Comparison of ENCODE assay signal across 11 cellular contexts in genomic region chr1:45953934-45954333, GRCh38.
A peak's percentile ranks its signal among the peaks of the same experiment; 100 is the strongest.
DNase-seq lines count a peak whose midpoint lies in the region; ATAC-seq and TF ChIP-seq lines count a peak whose summit lies in the region.
"Had no signal": no experiment of that assay in that cellular context is flagged by ENCODE, and none has a peak within 500 bp of the region (broad histone marks: within the 10 kb centered on the region; RNA-seq: fewer than 3 reads in every experiment).

No MANE protein-coding gene starts in this region.

- ATAC-seq in GM19397 (IDR thresholded peaks at IDR 0.05; ENCODE audit: unreplicated experiment) (no peak), HG03135 (IDR thresholded peaks at IDR 0.05; ENCODE audit: unreplicated experiment) (no peak)

- no peaks in the 10 kb centered on the region for H3K79me2 ChIP-seq in ACC112 (ENCODE audit: control insufficient read depth, insufficient read depth, low read length, unreplicated experiment)

- H3K27me3 Mint-ChIP-seq in mesothelial cell of epicardium (ENCODE audit: low read depth): no peaks in the 10 kb centered on the region
- H3K27me3 Mint-ChIP-seq: IgD-negative memory B cell had no signal

- peak; percentile 45 for DNase-seq in M059J (ENCODE audit: low read depth)
- DNase-seq in epithelial cell of proximal tubule (ENCODE audit: low read depth): no peak
- DNase-seq in mesothelial cell of epicardium (ENCODE audit: low spot score in 2 of 2, unreplicated experiment in 2 of 2): no peak
- no peak for DNase-seq in A172 (ENCODE audit: low spot score)
- DNase-seq in stimulated activated CD4-positive, alpha-beta T cell treated with anti-CD3 and anti-CD28 coated beads, Interleukin-1b, Interleukin-23, amount 100 ng/mL, for 48 hours: no peak
- DNase-seq: activated CD4-positive, alpha-beta T cell treated with anti-CD3 and anti-CD28 coated beads, Interleukin-2, amount 50 U/mL, for 4 hours; BE2C had no signal

- H3K4me3 Mint-ChIP-seq in mesothelial cell of epicardium: no peak overlapping the region
- H3K4me3 Mint-ChIP-seq: IgD-negative memory B cell had no signal

- H3K27me3 ChIP-seq in ACC112 (ENCODE audit: insufficient read depth, low read length): no peaks in the 10 kb centered on the region
- H3K27me3 ChIP-seq: BE2C had no signal

- H3K36me3 ChIP-seq in ACC112 (ENCODE audit: insufficient read depth, low read length): no peaks in the 10 kb centered on the region
- H3K36me3 ChIP-seq: BE2C had no signal

- peaks cover 20% of the 10 kb centered on the region for H3K4me1 Mint-ChIP-seq in mesothelial cell of epicardium

- no peak for TF ChIP-seq CTCF in epithelial cell of proximal tubule (conservative IDR thresholded peaks at IDR 0.05; ENCODE audit: low read depth, low read length)
- TF ChIP-seq CTCF in mesothelial cell of epicardium (IDR thresholded peaks at IDR 0.05; ENCODE audit: unreplicated experiment): no peak

- H3K9me3 Mint-ChIP-seq in mesothelial cell of epicardium: peaks cover 3% of the 10 kb centered on the region
- H3K9me3 Mint-ChIP-seq: IgD-negative memory B cell had no signal

- no peak overlapping the region for H2AFZ ChIP-seq in ACC112 (ENCODE audit: low read length, unreplicated experiment)

- H3K27ac Mint-ChIP-seq in mesothelial cell of epicardium: peak overlapping the region; percentile 30
- H3K27ac Mint-ChIP-seq: IgD-negative memory B cell had no signal

- peaks cover 19% of the 10 kb centered on the region for H3K4me1 ChIP-seq in ACC112 (ENCODE audit: control insufficient read depth, insufficient read depth, low read length, unreplicated experiment)
- H3K4me1 ChIP-seq: BE2C had no signal

- peak overlapping the region; percentile 56 for H3K27ac ChIP-seq in ACC112 (ENCODE audit: low read depth, low read length)

- H3K36me3 Mint-ChIP-seq in mesothelial cell of epicardium: peaks cover 3% of the 10 kb centered on the region

- H3K4me3 ChIP-seq in ACC112 (ENCODE audit: low read depth, low read length) (peak overlapping the region; percentile 23; the same call in 1 of the 2 replicates), epithelial cell of proximal tubule (ENCODE audit: low read depth, low read length) (peak overlapping the region; percentile 25)
